In genomic region chr7:117997862-117998825, GRCh38 we compare ENCODE assay signal across 2 cellular contexts.
TF ChIP-seq lines count a peak whose summit lies in the region.

No MANE protein-coding gene starts in this region.

TF ChIP-seq in A549, 52 proteins besides CTCF, POLR2A, EP300 and RAD21:
- TF ChIP-seq HOXA7 (CRISPR knock-in tag; IDR thresholded peaks at IDR 0.05) (no peak), MAFK (IDR thresholded peaks at IDR 0.05; ENCODE audit: partially characterized antibody) (peak; percentile 93), ZNF302 (CRISPR knock-in tag; IDR thresholded peaks at IDR 0.05) (no peak), NFE2L2 (conservative IDR thresholded peaks at IDR 0.05; ENCODE audit: low read length) (peak; percentile 92), ELK1 (IDR thresholded peaks at IDR 0.05; ENCODE audit: low read depth, low read length) (no peak), HEYL (CRISPR knock-in tag; IDR thresholded peaks at IDR 0.05) (no peak), CEBPB (IDR thresholded peaks at IDR 0.05) (no peak), CHD4 (IDR thresholded peaks at IDR 0.05; ENCODE audit: borderline replicate concordance) (no peak)

TF ChIP-seq in IMR-90, 13 proteins besides CTCF, POLR2A, EP300 and RAD21:
- TF ChIP-seq NFE2L2 (IDR thresholded peaks at IDR 0.05; ENCODE audit: low read depth, low read length) = peak; percentile 93
- TF ChIP-seq CHD1 (IDR thresholded peaks at IDR 0.05; ENCODE audit: low read depth, low read length) = no peak
- TF ChIP-seq USF2 (IDR thresholded peaks at IDR 0.05; ENCODE audit: low read depth, low read length) = no peak
- peak; percentile 79 for TF ChIP-seq MAFK (IDR thresholded peaks at IDR 0.05; ENCODE audit: low read depth, low read length)
TF ChIP-seq in IMR-90: peak in this region for 2.
